ENCODE assay signal across 8 cellular contexts in the genomic region with DNA sequence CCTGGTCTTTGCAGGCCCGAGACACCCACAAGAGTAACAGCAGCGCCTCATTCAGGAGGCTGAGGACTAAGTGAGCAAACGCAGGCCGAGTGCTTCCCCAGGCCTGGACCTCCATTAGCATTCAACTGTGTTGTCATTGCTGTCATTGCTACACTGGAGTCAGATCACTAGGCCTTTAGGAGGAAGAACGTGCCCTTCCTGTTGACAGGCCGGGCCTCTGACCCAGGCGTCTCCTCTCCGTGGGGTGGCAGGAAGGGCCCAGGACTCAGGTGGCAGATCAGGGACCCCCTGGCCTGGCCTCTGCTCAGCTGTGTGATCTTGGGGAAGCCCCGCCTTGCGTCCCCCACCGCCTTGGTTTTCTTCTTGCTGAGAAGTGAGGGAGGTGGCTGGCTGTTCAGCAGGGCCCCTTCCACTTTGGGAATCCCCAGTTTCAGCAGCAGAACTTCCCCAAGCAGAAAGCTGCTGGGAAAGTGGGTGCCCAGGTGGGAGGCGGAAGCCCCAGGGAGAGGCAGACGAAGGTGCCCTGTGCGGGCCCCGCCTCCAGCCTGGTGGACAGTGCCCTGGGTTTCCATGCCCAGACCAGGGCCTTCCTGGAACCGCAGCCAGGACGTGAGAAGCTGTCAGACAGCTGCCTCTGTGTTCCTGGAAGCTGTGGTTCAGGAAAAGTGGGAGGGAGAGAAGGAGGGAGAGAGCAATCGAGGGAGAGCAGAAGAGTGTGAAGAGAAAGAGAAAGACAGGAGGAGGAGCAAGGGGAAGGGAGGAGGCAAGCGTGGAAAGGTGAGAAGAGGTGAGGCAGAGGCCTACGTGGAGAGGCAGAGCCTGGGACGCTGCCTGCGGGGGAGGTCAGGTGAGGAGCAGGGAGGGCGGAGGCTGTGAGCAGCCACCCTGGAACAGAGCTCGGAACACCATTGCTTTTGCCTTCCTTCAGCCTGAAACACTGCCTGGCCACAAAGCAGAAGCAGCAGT. TPM values are rescaled to one million over a fixed set of nuclear protein-coding genes. Genes with fewer than 3 reads are reported as not detected.
DNase-seq lines count a peak whose midpoint lies in the region; ATAC-seq, FAIRE-seq and TF ChIP-seq lines count a peak whose summit lies in the region.

No MANE protein-coding gene starts in this region.

- H4K5ac ChIP-seq in H1 (ENCODE audit: insufficient read length, low read depth, low read length), result no peak overlapping the region

- H3K4me1 Mint-ChIP-seq in T-helper 2 cell treated with Interferon-gamma antibody and Interleukin-4, amounts not matched to agents 5 μg/mL and 100 μg/mL, for 36 hours (ENCODE audit: low read depth), result peaks cover 28% of the 10 kb centered on the region

- no peak overlapping the region for H2AK5ac ChIP-seq in H1 (ENCODE audit: low read depth, low read length)

- H3K36me3 ChIP-seq in HEK293 (ENCODE audit: control insufficient read depth in 2 of 2, insufficient read depth in 1 of 2, low read length in 2 of 2), result no peaks in the 10 kb centered on the region
- H3K36me3 ChIP-seq in H1 (ENCODE audit: control insufficient read depth in 2 of 4, insufficient read depth in 4 of 4, low read length in 3 of 4), result no peaks in the 10 kb centered on the region
- H3K36me3 ChIP-seq in gastrocnemius medialis, result no peaks in the 10 kb centered on the region

- ATAC-seq in gastrocnemius medialis, result peak; percentile 60 to 89

- H3K36me3 Mint-ChIP-seq in T-helper 2 cell treated with Interferon-gamma antibody and Interleukin-4, amounts not matched to agents 5 μg/mL and 100 μg/mL, for 36 hours (ENCODE audit: low read depth), result no peaks in the 10 kb centered on the region

- no peak overlapping the region for H3K14ac ChIP-seq in H1 (ENCODE audit: insufficient read length)

- POLR2A ChIA-PET in HEK293 (lab: Yijun Ruan, JAX), result no interaction called here
- POLR2A ChIA-PET in H1 (lab: Charles Lee; ENCODE audit: partially characterized antibody), result interaction anchor here (1.0 to 1.2 kb wide), 2 partner anchors 112 to 128 kb away, joined by 3 to 11 read pairs; a partner anchor contains a TSS
- POLR2A ChIA-PET in RWPE1 (lab: Yijun Ruan, JAX; ENCODE audit: low non-redundant PET), result no interaction called here

- H3K79me1 ChIP-seq in H1 (ENCODE audit: low read depth, low read length), result no peaks in the 10 kb centered on the region

- H3K18ac ChIP-seq in H1 (ENCODE audit: extremely low read depth, low read length), result peak overlapping the region; percentile 83

- H3K27me3 ChIP-seq in H1 (replicated peaks in 1 of 4; ENCODE audit: control insufficient read depth in 3 of 4, extremely low read depth in 1 of 4, insufficient read depth in 3 of 4, low read length in 3 of 4) (no peaks in the 10 kb centered on the region), gastrocnemius medialis (no peaks in the 10 kb centered on the region)

- no peaks in the 10 kb centered on the region for H3K9me3 ChIP-seq in HEK293 (ENCODE audit: control insufficient read depth, insufficient read depth, low read depth, low read length)
- H3K9me3 ChIP-seq in H1 (ENCODE audit: insufficient read depth in 2 of 2, low read depth in 1 of 2, low read length in 1 of 2), result no peaks in the 10 kb centered on the region
- H3K9me3 ChIP-seq in gastrocnemius medialis, result no peaks in the 10 kb centered on the region

- no peak overlapping the region; a peak in 1 of 4 replicates for H3K4me2 ChIP-seq in H1 (ENCODE audit: insufficient read depth in 1 of 2, low read depth in 2 of 2, low read length in 2 of 2)

- FAIRE-seq in H1 (lab: Jason Lieb, UNC), result no peak

- H2BK15ac ChIP-seq in H1 (ENCODE audit: low read length), result peak overlapping the region; percentile 72; the same call in 1 of the 2 replicates

- H3K9me3 Mint-ChIP-seq in T-helper 2 cell treated with Interferon-gamma antibody and Interleukin-4, amounts not matched to agents 5 μg/mL and 100 μg/mL, for 36 hours, result no peaks in the 10 kb centered on the region

- H3K9ac ChIP-seq in H1 (replicated peaks in 1 of 4; ENCODE audit: extremely low read depth in 1 of 4, low read depth in 3 of 4, low read length in 3 of 4), result no peak overlapping the region; a peak in 1 of 7 replicates

- in situ Hi-C loops in gastrocnemius medialis (cut with MboI; ENCODE audit: low sequenced_read_pairs in 4 of 4), result loop anchor here in 2 of 4 donors (5.0 to 10.0 kb wide), 2 partner anchors 118 to 120 kb away; no protein-coding TSS in a partner anchor

- peak; percentile 23 to 44; a peak in 2 of 4 replicates for TF ChIP-seq RAD21 in H1 (IDR thresholded peaks at IDR 0.05 in 1 of 2, conservative IDR thresholded peaks at IDR 0.05 in 1 of 2; ENCODE audit: low read depth in 2 of 2, low read length in 2 of 2)

- no peaks in the 10 kb centered on the region for H3K4me1 ChIP-seq in HEK293 (ENCODE audit: control insufficient read depth, insufficient read depth, low read length)
- H3K4me1 ChIP-seq in H1 (replicated peaks in 1 of 4; ENCODE audit: control insufficient read depth in 3 of 4, insufficient read depth in 4 of 4, low read length in 3 of 4), result peaks cover 0 to 8% (median 1%) of the 10 kb centered on the region in 4 experiments; a peak in 3 of 7 replicates
- peaks cover 12 to 20% of the 10 kb centered on the region in 2 donors for H3K4me1 ChIP-seq in gastrocnemius medialis

- no peak overlapping the region for H2BK20ac ChIP-seq in H1 (ENCODE audit: low read length)

- H3K4me3 Mint-ChIP-seq in T-helper 2 cell treated with Interferon-gamma antibody and Interleukin-4, amounts not matched to agents 5 μg/mL and 100 μg/mL, for 36 hours, result peak overlapping the region; percentile 50

- H3K27me3 Mint-ChIP-seq in T-helper 2 cell treated with Interferon-gamma antibody and Interleukin-4, amounts not matched to agents 5 μg/mL and 100 μg/mL, for 36 hours (ENCODE audit: low read depth), result no peaks in the 10 kb centered on the region

- DNase-seq in GM10266 (ENCODE audit: extremely low spot score) (peak; percentile 72), H1 (ENCODE audit: low read depth in 1 of 2, low spot score in 2 of 2) (no peak), gastrocnemius medialis (peak; percentile 38 to 80), NCI-H524 (lab: John Stamatoyannopoulos, UW) (no peak), RWPE1 (ENCODE audit: low spot score) (no peak), NCI-H510A (lab: John Stamatoyannopoulos, UW) (no peak)
- peak; percentile 32 for DNase-seq in T-helper 2 cell treated with Interferon-gamma antibody and Interleukin-4, amounts not matched to agents 5 μg/mL and 100 μg/mL, for 36 hours (ENCODE audit: low spot score)

- H3K56ac ChIP-seq in H1 (replicated peaks; ENCODE audit: insufficient read length, low read depth, low read length), result no peak overlapping the region

- no peak overlapping the region for H3K4me3 ChIP-seq in HEK293 (ENCODE audit: low read depth, low read length)
- H3K4me3 ChIP-seq in H1 (ENCODE audit: extremely low read depth in 1 of 4, insufficient read depth in 2 of 4, low read depth in 3 of 4, low read length in 4 of 4), result no peak overlapping the region
- H3K4me3 ChIP-seq in gastrocnemius medialis, result no peak overlapping the region

- intact Hi-C loops in gastrocnemius medialis (cut with DNase I; ENCODE audit: low total_unique reads), result no loop called here

- no peak overlapping the region for H4K91ac ChIP-seq in H1 (replicated peaks; ENCODE audit: insufficient read length, low read length)

- H3K23me2 ChIP-seq in H1 (ENCODE audit: low read depth, low read length), result no peaks in the 10 kb centered on the region

- H3K23ac ChIP-seq in H1 (ENCODE audit: insufficient read length), result no peak overlapping the region

- H3K27ac ChIP-seq in HEK293 (ENCODE audit: extremely low read depth, low read depth, low read length), result no peak overlapping the region
- peak overlapping the region; percentile 38; the same call in 1 of the 2 replicates for H3K27ac ChIP-seq in H1 (ENCODE audit: low read depth, low read length)
- H3K27ac ChIP-seq in gastrocnemius medialis, result peak overlapping the region; percentile 65 to 84 (median 73)
- no peak overlapping the region for H3K27ac ChIP-seq in RWPE1

- peak overlapping the region; percentile 94 for H3K27ac Mint-ChIP-seq in T-helper 2 cell treated with Interferon-gamma antibody and Interleukin-4, amounts not matched to agents 5 μg/mL and 100 μg/mL, for 36 hours

- H2BK12ac ChIP-seq in H1 (ENCODE audit: low read depth, low read length), result peak overlapping the region; percentile 68; the same call in 1 of the 2 replicates

- no peaks in the 10 kb centered on the region for H3K79me2 ChIP-seq in H1 (ENCODE audit: control insufficient read depth in 1 of 2, insufficient read depth in 2 of 2, low read length in 2 of 2)

- CTCF ChIA-PET in HEK293 (lab: Yijun Ruan, JAX) (no interaction called here), H1 (lab: Charles Lee; ENCODE audit: partially characterized antibody) (interaction anchor here (1.1 to 11.5 kb wide), 7 partner anchors 14 to 170 kb away, joined by 3 to 299 read pairs (median 4); no protein-coding TSS in a partner anchor), RWPE1 (lab: Yijun Ruan, JAX) (no interaction called here)

- peak; percentile 46 for TF ChIP-seq CTCF in GM10266 (IDR thresholded peaks at IDR 0.05; ENCODE audit: control insufficient read depth, insufficient read depth, low read depth, missing control alignments)
- no peak for TF ChIP-seq CTCF in HEK293 (tag by site-specific recombination; IDR thresholded peaks at IDR 0.05)
- no peak for TF ChIP-seq CTCF in H1 (IDR thresholded peaks at IDR 0.05; ENCODE audit: control extremely low read depth in 1 of 3, insufficient read depth in 1 of 3, low read depth in 1 of 3, low read length in 3 of 3)
- TF ChIP-seq CTCF in gastrocnemius medialis (IDR thresholded peaks at IDR 0.05 in 4 of 5, conservative IDR thresholded peaks at IDR 0.05 in 1 of 5), result no peak
- no peak for TF ChIP-seq CTCF in RWPE1 (conservative IDR thresholded peaks at IDR 0.05; ENCODE audit: low read depth)

- peaks cover 0 to 2% of the 10 kb centered on the region in 2 experiments for H4K20me1 ChIP-seq in H1 (replicated peaks in 1 of 2; ENCODE audit: control insufficient read depth in 1 of 2, insufficient read depth in 2 of 2, low read length in 2 of 2)

- H3K4ac ChIP-seq in H1 (replicated peaks; ENCODE audit: insufficient read length, low read depth, low read length), result no peak overlapping the region

- TF ChIP-seq POLR2A in H1 (IDR thresholded peaks at IDR 0.05; ENCODE audit: control extremely low read depth in 1 of 2, low read depth in 2 of 2, low read length in 2 of 2), result no peak
- no peak for TF ChIP-seq POLR2A in gastrocnemius medialis (IDR thresholded peaks at IDR 0.05)

- no peak overlapping the region; the same call in none of the 2 replicates for H4K8ac ChIP-seq in H1 (ENCODE audit: extremely low read depth, insufficient read depth, low read length)

- peak overlapping the region; percentile 86 for H2BK5ac ChIP-seq in H1 (ENCODE audit: low read depth, low read length)

- WGBS in H1 (ENCODE audit: extremely low coverage in 1 of 2, insufficient coverage in 1 of 2, insufficient read length in 1 of 2, insufficient replicate concordance in 2 of 2, low coverage in 1 of 2, low lambda C conversion rate in 2 of 2, missing lambda C conversion rate in 1 of 2), 2 experiments, result 75% methylated on average over 23 of the region's 24 CpGs; no CpG with 5 or more reads in 1 of the 2 experiments

- H2BK120ac ChIP-seq in H1 (replicated peaks; ENCODE audit: low read depth, low read length), result no peak overlapping the region

- H2AFZ ChIP-seq in H1 (ENCODE audit: low read length), result 0 out of 2 replicates have a peak overlapping the region, but pooled peaks have one; percentile 12

- TF ChIP-seq EP300 in H1 (IDR thresholded peaks at IDR 0.05; ENCODE audit: borderline replicate concordance in 1 of 2, low read depth in 2 of 2, low read length in 2 of 2), result no peak

RNA-seq across cellular contexts. Expression of a gene that starts 18.9 kb away (rescaled TPM):
- 4.1 and 4.5 TPM in 2 replicates for total RNA-seq in H1 (2021; fragmentation: NEBNext Ultra II Directional; extraction: Animal tissue kit (Norgen Biotek cat#: 25700))
- polyA plus RNA-seq in H1 (2011; rRNA removed), result 2.5 and 4.9 TPM in 2 replicates
- 1.4 TPM for polyA plus RNA-seq in H1 (2011; cell fraction: cytosol; rRNA removed)
- 6.2 TPM for polyA plus RNA-seq in H1 (2011; cell fraction: nucleus; rRNA removed)
- polyA plus RNA-seq in H1 (2012, experiment 1 of 2), result 3.8 to 10.5 TPM (median 6.0 TPM) in 4 replicates
- polyA plus RNA-seq in H1 (2012, experiment 2 of 2), result 8.0 TPM
- 6.4 TPM for polyA plus RNA-seq in H1 (2013, experiment 1 of 2)
- 5.5 TPM for polyA plus RNA-seq in H1 (2013, experiment 2 of 2)
- 0.69 and 1.1 TPM in 2 replicates for polyA minus RNA-seq in H1 (2011; rRNA and poly(A)+ RNA removed)
- polyA minus RNA-seq in H1 (2011; cell fraction: cytosol; rRNA and poly(A)+ RNA removed), result 1.7 TPM
- not detected for polyA minus RNA-seq in H1 (2011; cell fraction: nucleus; rRNA and poly(A)+ RNA removed)
- not detected for total RNA-seq in gastrocnemius medialis

RNA-seq across cellular contexts. Expression of a gene that starts 24.0 kb away (rescaled TPM):
- total RNA-seq in H1 (2021; fragmentation: NEBNext Ultra II Directional; extraction: Animal tissue kit (Norgen Biotek cat#: 25700)), result 7.7 and 9.8 TPM in 2 replicates
- 6.3 and 8.3 TPM in 2 replicates for polyA plus RNA-seq in H1 (2011; rRNA removed)
- polyA plus RNA-seq in H1 (2011; cell fraction: cytosol; rRNA removed), result 6.1 TPM
- polyA plus RNA-seq in H1 (2011; cell fraction: nucleus; rRNA removed), result 16.9 TPM
- 12.4 to 16.0 TPM (median 13.1 TPM) in 4 replicates for polyA plus RNA-seq in H1 (2012, experiment 1 of 2)
- 9.8 TPM for polyA plus RNA-seq in H1 (2012, experiment 2 of 2)
- polyA plus RNA-seq in H1 (2013, experiment 1 of 2), result 16.6 TPM
- polyA plus RNA-seq in H1 (2013, experiment 2 of 2), result 17.1 TPM
- polyA minus RNA-seq in H1 (2011; rRNA and poly(A)+ RNA removed), result 4.7 and 6.5 TPM in 2 replicates
- polyA minus RNA-seq in H1 (2011; cell fraction: cytosol; rRNA and poly(A)+ RNA removed), result 5.9 TPM
- 6.0 TPM for polyA minus RNA-seq in H1 (2011; cell fraction: nucleus; rRNA and poly(A)+ RNA removed)
- 1 to 10 TPM in 1 of 4 donors, under 1 TPM in 1, not detected in 2; 0.39 to 1.4 TPM for total RNA-seq in gastrocnemius medialis

Comparison
In these comparisons a context has a peak if more than half of its experiments do, and no peak if none do; other contexts are left out.
1. DNase-seq: peak in GM10266 (single experiment), T-helper 2 cell treated with Interferon-gamma antibody and Interleukin-4, amounts not matched to agents 5 μg/mL and 100 μg/mL, for 36 hours (single experiment) and gastrocnemius medialis (2 of 2); none in H1 (0 of 2), NCI-H524 (0 of 2), RWPE1 (single experiment) and NCI-H510A (single experiment).
2. H3K27ac ChIP-seq: peak in H1 (single experiment) and gastrocnemius medialis (4 of 4); none in HEK293 (single experiment) and RWPE1 (single experiment).